Comparison of ENCODE assay signal across 8 cellular contexts in the genomic region with DNA sequence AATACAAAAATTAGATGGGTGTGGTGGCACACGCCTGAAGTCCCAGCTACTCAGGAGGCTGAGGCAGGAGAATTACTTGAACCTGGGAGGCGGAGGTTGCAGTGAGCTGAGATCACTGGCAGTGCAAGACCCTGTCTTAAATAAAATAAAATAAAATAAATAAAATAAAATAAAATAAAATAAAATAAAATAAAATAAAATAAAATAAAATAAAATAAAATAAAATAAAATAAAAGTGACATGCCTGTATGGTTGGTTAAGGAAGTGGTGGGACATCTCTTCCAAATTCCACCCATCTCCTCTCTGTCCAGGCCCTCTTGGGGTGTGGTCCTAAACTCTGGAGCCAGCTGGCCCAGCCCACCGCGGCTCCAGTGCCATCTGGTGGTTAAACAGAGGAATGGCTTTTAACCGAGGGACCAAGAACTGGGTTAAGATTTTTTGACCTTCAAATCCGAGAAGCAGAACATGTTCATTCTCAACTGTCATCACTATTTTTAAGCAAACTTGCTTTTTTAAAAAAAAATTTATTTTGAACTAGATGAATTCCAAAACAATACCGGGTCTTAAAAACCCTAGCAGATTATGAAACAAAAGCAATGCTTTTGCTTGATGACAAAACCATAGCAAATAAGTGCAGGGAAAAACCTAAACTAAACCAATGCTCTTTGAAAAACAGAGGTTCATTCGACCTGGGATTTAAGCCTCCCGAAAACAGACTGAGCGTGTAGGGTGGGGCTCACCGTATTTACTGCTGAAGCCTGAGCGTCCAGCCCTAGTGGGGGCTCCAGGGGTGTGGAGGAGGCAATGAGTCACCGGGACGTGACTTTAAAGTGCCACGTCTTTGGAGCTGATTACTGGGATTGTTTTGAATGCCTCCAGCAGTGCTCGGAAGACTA.
DNase-seq lines count a peak whose midpoint lies in the region; ATAC-seq, FAIRE-seq and TF ChIP-seq lines count a peak whose summit lies in the region.

No MANE protein-coding gene starts in this region.

- no peak overlapping the region for H3K27ac ChIP-seq in lower lobe of right lung

- no peaks in the 10 kb centered on the region for H3K27me3 ChIP-seq in lower lobe of right lung (ENCODE audit: low read depth)

- peaks cover 11% of the 10 kb centered on the region for H3K36me3 ChIP-seq in lower lobe of right lung

- TF ChIP-seq CTCF in CD14-positive monocyte (IDR thresholded peaks at IDR 0.05) = peak; percentile 86
- TF ChIP-seq CTCF in chondrocyte (IDR thresholded peaks at IDR 0.05) = peak; percentile 95
- peak; percentile 81 for TF ChIP-seq CTCF in lower lobe of right lung (IDR thresholded peaks at IDR 0.05)

- no peaks in the 10 kb centered on the region for H3K9me3 Mint-ChIP-seq in CD14-positive monocyte
- no peaks in the 10 kb centered on the region for H3K9me3 Mint-ChIP-seq in chondrocyte (ENCODE audit: low read depth)

- FAIRE-seq in GM18507 (lab: Jason Lieb, UNC) = peak; percentile 51

- H3K36me3 Mint-ChIP-seq in CD14-positive monocyte = peaks cover 17 to 18% of the 10 kb centered on the region in 2 donors
- peaks cover 5% of the 10 kb centered on the region for H3K36me3 Mint-ChIP-seq in chondrocyte (ENCODE audit: low read depth)

- H3K27me3 Mint-ChIP-seq in CD14-positive monocyte (ENCODE audit: low read depth in 3 of 3) (peaks cover 0 to 8% (median 3%) of the 10 kb centered on the region in 3 donors), chondrocyte (ENCODE audit: low read depth) (no peaks in the 10 kb centered on the region)

- DNase-seq in CD14-positive monocyte (ENCODE audit: low spot score) = no peak
- peak; percentile 62 for DNase-seq in GM18507 (ENCODE audit: extremely low spot score, insufficient read length, low read depth)
- DNase-seq in LoVo (ENCODE audit: low spot score) = peak; percentile 70
- peak; percentile 9 for DNase-seq in T follicular helper cell (ENCODE audit: low read depth)
- DNase-seq in chondrocyte (ENCODE audit: low spot score) = no peak
- DNase-seq in lower lobe of right lung = no peak
- DNase-seq in superior temporal gyrus (ENCODE audit: extremely low spot score) = peak; percentile 54
- no peak for DNase-seq in ureter (ENCODE audit: low spot score)

- H3K4me1 ChIP-seq in lower lobe of right lung = peaks cover 15% of the 10 kb centered on the region

- no peak overlapping the region for H3K4me3 ChIP-seq in lower lobe of right lung

- H3K27ac Mint-ChIP-seq in CD14-positive monocyte = no peak overlapping the region
- peak overlapping the region; percentile 66 for H3K27ac Mint-ChIP-seq in chondrocyte (ENCODE audit: unreplicated experiment)

- ATAC-seq in lower lobe of right lung = peak; percentile 79 to 85

- H3K9me3 ChIP-seq in lower lobe of right lung = no peaks in the 10 kb centered on the region

- H3K4me1 Mint-ChIP-seq in CD14-positive monocyte = peaks cover 12% of the 10 kb centered on the region
- H3K4me1 Mint-ChIP-seq in chondrocyte (ENCODE audit: low read depth) = peaks cover 18% of the 10 kb centered on the region

- no peak overlapping the region for H3K4me3 Mint-ChIP-seq in CD14-positive monocyte
- H3K4me3 Mint-ChIP-seq in chondrocyte (ENCODE audit: unreplicated experiment) = peak overlapping the region; percentile 11

- intact Hi-C loops in CD14-positive monocyte (cut with micrococcal nuclease) (no loop called here), lower lobe of right lung (cut with DNase I) (no loop called here)

Comparison
In these comparisons a context has a peak if more than half of its experiments do, and no peak if none do; other contexts are left out.
1. DNase-seq: peak in GM18507 (single experiment), LoVo (single experiment), T follicular helper cell (single experiment) and superior temporal gyrus (single experiment); none in CD14-positive monocyte (single experiment), chondrocyte (single experiment), lower lobe of right lung (single experiment) and ureter (single experiment).
2. Peak in every context shown above with its lines, with median percentiles within 50 percentile points of each other: CTCF ChIP-seq.